Comparison of ENCODE assay signal across 16 cellular contexts in the genomic region with DNA sequence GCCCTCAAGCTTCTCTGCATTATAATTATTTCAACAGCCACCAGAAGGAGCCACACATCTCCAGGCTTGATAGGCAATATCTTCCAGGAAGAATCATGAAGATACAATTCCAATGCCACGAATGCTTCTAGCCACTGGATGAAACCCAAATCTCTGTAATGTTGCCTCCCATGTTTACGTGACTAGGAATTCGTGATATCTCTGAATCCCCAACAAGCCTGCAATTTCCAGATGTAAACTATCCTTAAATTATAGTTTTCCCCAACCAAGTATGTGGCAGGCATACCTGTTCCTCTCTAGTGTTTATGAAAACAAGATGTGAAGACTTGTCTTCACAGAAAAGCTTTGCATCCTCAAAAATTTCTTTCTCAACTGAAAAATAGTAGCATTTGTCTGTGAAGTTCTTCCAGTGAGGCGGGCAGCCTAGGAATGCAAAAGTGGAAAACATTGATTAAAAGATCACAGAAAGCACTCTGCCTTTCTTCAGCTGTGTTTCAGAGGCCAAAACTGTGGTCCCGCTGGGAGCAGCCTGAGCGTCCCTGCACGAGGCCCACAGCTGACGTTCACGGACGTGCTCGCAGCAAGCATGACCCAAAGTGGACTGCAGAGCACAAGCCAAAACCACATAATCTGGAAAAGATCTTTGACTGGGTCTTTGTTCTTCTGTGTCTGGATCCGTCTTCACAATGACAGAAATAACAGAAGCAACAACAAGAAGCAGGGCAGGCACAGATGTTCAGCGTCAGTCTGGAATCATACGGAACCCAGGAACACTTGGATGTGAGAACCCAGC.
DNase-seq lines count a peak whose midpoint lies in the region; ATAC-seq and TF ChIP-seq lines count a peak whose summit lies in the region.
"Had no signal": no experiment of that assay in that cellular context is flagged by ENCODE, and none has a peak within 500 bp of the region (broad histone marks: within the 10 kb centered on the region; RNA-seq: fewer than 3 reads in every experiment).

No MANE protein-coding gene starts in this region.

- H3K14ac ChIP-seq in H9 (ENCODE audit: insufficient read depth, low read length) = no peak overlapping the region

- H3K56ac ChIP-seq in H9 (ENCODE audit: insufficient read length, low read depth, low read length) = no peak overlapping the region

- peak; percentile 11 for TF ChIP-seq CTCF in hepatocyte (IDR thresholded peaks at IDR 0.05; ENCODE audit: poor library complexity)
- no peak for TF ChIP-seq CTCF in H9 (conservative IDR thresholded peaks at IDR 0.05)

- WGBS in hepatocyte (ENCODE audit: low lambda C conversion rate, missing lambda C conversion rate) = 56% methylated on average over 14 of the region's 14 CpGs
- WGBS in H9 (ENCODE audit: extremely low coverage, insufficient read length, low lambda C conversion rate) = no CpG with 5 or more reads among the region's 14 CpGs

- no peak overlapping the region for H4K8ac ChIP-seq in H9 (replicated peaks; ENCODE audit: insufficient read length, low read depth, low read length)

- H3K4me1 ChIP-seq in hepatocyte (ENCODE audit: insufficient read depth) (peaks cover 19% of the 10 kb centered on the region), H9 (ENCODE audit: insufficient read depth, low read length) (no peaks in the 10 kb centered on the region)

- H3K4me3 ChIP-seq in hepatocyte = no peak overlapping the region

- no peak overlapping the region for H3T11ph ChIP-seq in H9 (ENCODE audit: low read length)

- H3K4me2 ChIP-seq in hepatocyte (no peak overlapping the region), H9 (ENCODE audit: insufficient read depth, insufficient read length, low read length) (no peak overlapping the region)

- peak overlapping the region; percentile 48 for H3K27ac ChIP-seq in hepatocyte
- no peak overlapping the region for H3K27ac ChIP-seq in H9 (ENCODE audit: insufficient read length, low read depth, low read length)

- in situ Hi-C loops in G401 (cut with HindIII; ENCODE audit: low sequenced_read_pairs) = no loop called here

- H3K36me3 Mint-ChIP-seq in dendritic cell treated with granulocyte-macrophage colony-stimulating factor and Interleukin-4, amounts not matched to agents 40 ng/mL and 50 ng/mL, for 4 days (ENCODE audit: low read depth) = no peaks in the 10 kb centered on the region
- H3K36me3 Mint-ChIP-seq in H9 (ENCODE audit: insufficient read depth in 1 of 3, low read depth in 3 of 3) = no peaks in the 10 kb centered on the region
- H3K36me3 Mint-ChIP-seq: activated naive CD8-positive, alpha-beta T cell; natural killer cell treated with Interleukin-12 subunit alpha and Interleukin-12 subunit beta and Interleukin-15 and Interleukin-18, amount 100 ng/mL, for 72 hours had no signal

- H3K79me2 ChIP-seq in hepatocyte = no peaks in the 10 kb centered on the region
- H3K79me2 ChIP-seq in H9 (ENCODE audit: insufficient read depth, low read length) = no peaks in the 10 kb centered on the region

- peaks cover 65% of the 10 kb centered on the region for H3K4me1 Mint-ChIP-seq in dendritic cell treated with granulocyte-macrophage colony-stimulating factor and Interleukin-4, amounts not matched to agents 40 ng/mL and 50 ng/mL, for 4 days (ENCODE audit: low read depth)
- H3K4me1 Mint-ChIP-seq in H9 = peaks cover 0 to 6% of the 10 kb centered on the region in 2 experiments; a peak in 1 of 4 replicates

- H3K79me1 ChIP-seq in H9 (ENCODE audit: insufficient read depth, low read depth, low read length, poor library complexity, severe bottlenecking) = no peaks in the 10 kb centered on the region

- H3K27ac Mint-ChIP-seq in dendritic cell treated with granulocyte-macrophage colony-stimulating factor and Interleukin-4, amounts not matched to agents 40 ng/mL and 50 ng/mL, for 4 days = peak overlapping the region; percentile 78
- H3K27ac Mint-ChIP-seq in H9 = peak overlapping the region in 1 of 3 experiments; percentile 88; a peak in 2 of 7 replicates
- H3K27ac Mint-ChIP-seq: activated naive CD8-positive, alpha-beta T cell; natural killer cell treated with Interleukin-12 subunit alpha and Interleukin-12 subunit beta and Interleukin-15 and Interleukin-18, amount 100 ng/mL, for 72 hours had no signal

- H3K9me3 ChIP-seq in hepatocyte (ENCODE audit: low read depth) = no peaks in the 10 kb centered on the region
- no peaks in the 10 kb centered on the region for H3K9me3 ChIP-seq in H9 (ENCODE audit: control insufficient read depth, low read depth, low read length)

- no peak overlapping the region for H2BK15ac ChIP-seq in H9 (ENCODE audit: low read depth, low read length)

- H4K91ac ChIP-seq in H9 (ENCODE audit: insufficient read length, low read depth, low read length) = no peak overlapping the region

- H4K20me1 ChIP-seq in hepatocyte (ENCODE audit: insufficient read depth, poor library complexity, severe bottlenecking) (no peaks in the 10 kb centered on the region), H9 (ENCODE audit: control insufficient read depth, insufficient read depth, insufficient read length) (no peaks in the 10 kb centered on the region)

- no peak overlapping the region for H2AK5ac ChIP-seq in H9 (ENCODE audit: insufficient read length, low read length)

- DNase-seq in Ammon's horn (ENCODE audit: low spot score) (peak; percentile 42), hepatocyte (ENCODE audit: low spot score) (no peak), sciatic nerve (ENCODE audit: low spot score) (peak; percentile 86), HT-29 (ENCODE audit: low spot score) (no peak), G401 (ENCODE audit: low spot score) (no peak), H9 (no peak), OCI-M2 (lab: John Stamatoyannopoulos, UW; ENCODE audit: unreplicated experiment) (no peak)
- DNase-seq: ACHN; activated CD4-positive, CD25-positive, alpha-beta regulatory T cell treated with anti-CD3 and anti-CD28 coated beads, Interleukin-2, amount 50 U/mL, for 72 hours; activated T-cell treated with anti-CD3 and anti-CD28 coated beads for 4 hours; NCI-H1048; NCI-H345; small intestine had no signal

- intact Hi-C loops in dendritic cell treated with granulocyte-macrophage colony-stimulating factor and Interleukin-4, amounts not matched to agents 40 ng/mL and 50 ng/mL, for 4 days (cut with micrococcal nuclease) = loop anchor here (10.0 kb wide), 1 partner anchor 62 kb away; no protein-coding TSS in a partner anchor
- intact Hi-C loops in sciatic nerve (cut with DNase I) = no loop called here

- H3K23me2 ChIP-seq in H9 (ENCODE audit: insufficient read length, low read depth, low read length, poor library complexity, severe bottlenecking) = no peaks in the 10 kb centered on the region

- H2AFZ ChIP-seq in hepatocyte (no peak overlapping the region), H9 (ENCODE audit: low read length) (no peak overlapping the region)

- no peak overlapping the region for H3K23ac ChIP-seq in H9 (ENCODE audit: insufficient read length, low read depth, low read length)

- peak; percentile 95 for ATAC-seq in sciatic nerve
- ATAC-seq: natural killer cell treated with Interleukin-12 subunit alpha and Interleukin-12 subunit beta and Interleukin-15 and Interleukin-18, amount 100 ng/mL, for 72 hours had no signal

- H3K9me3 Mint-ChIP-seq in dendritic cell treated with granulocyte-macrophage colony-stimulating factor and Interleukin-4, amounts not matched to agents 40 ng/mL and 50 ng/mL, for 4 days = no peaks in the 10 kb centered on the region
- no peaks in the 10 kb centered on the region for H3K9me3 Mint-ChIP-seq in H9
- H3K9me3 Mint-ChIP-seq: natural killer cell treated with Interleukin-12 subunit alpha and Interleukin-12 subunit beta and Interleukin-15 and Interleukin-18, amount 100 ng/mL, for 72 hours had no signal

- H3K9ac ChIP-seq in H9 (ENCODE audit: extremely low read depth, insufficient read length, low read length) = no peak overlapping the region

- no peak overlapping the region for H2BK120ac ChIP-seq in H9 (ENCODE audit: low read depth, low read length, poor library complexity, severe bottlenecking)

- no peak overlapping the region for H2BK20ac ChIP-seq in H9 (ENCODE audit: low read depth, low read length, poor library complexity, severe bottlenecking)

- H3K27me3 ChIP-seq in hepatocyte (no peaks in the 10 kb centered on the region), H9 (ENCODE audit: insufficient read depth, low read length) (no peaks in the 10 kb centered on the region)

- H3K4me3 Mint-ChIP-seq in dendritic cell treated with granulocyte-macrophage colony-stimulating factor and Interleukin-4, amounts not matched to agents 40 ng/mL and 50 ng/mL, for 4 days = no peak overlapping the region
- no peak overlapping the region for H3K4me3 Mint-ChIP-seq in H9
- H3K4me3 Mint-ChIP-seq: activated naive CD8-positive, alpha-beta T cell; natural killer cell treated with Interleukin-12 subunit alpha and Interleukin-12 subunit beta and Interleukin-15 and Interleukin-18, amount 100 ng/mL, for 72 hours had no signal

- H3K36me3 ChIP-seq in hepatocyte (replicated peaks; ENCODE audit: insufficient read depth, low read depth) = no peaks in the 10 kb centered on the region

- H2BK5ac ChIP-seq in H9 (ENCODE audit: insufficient read length, low read length) = no peak overlapping the region

- no peak overlapping the region for H3K18ac ChIP-seq in H9 (ENCODE audit: insufficient read length, low read depth, low read length)

- peaks cover 6% of the 10 kb centered on the region for H3K27me3 Mint-ChIP-seq in dendritic cell treated with granulocyte-macrophage colony-stimulating factor and Interleukin-4, amounts not matched to agents 40 ng/mL and 50 ng/mL, for 4 days
- peaks cover 5% of the 10 kb centered on the region; the same call in 1 of the 2 replicates for H3K27me3 Mint-ChIP-seq in H9 (ENCODE audit: low read depth)
- H3K27me3 Mint-ChIP-seq: activated naive CD8-positive, alpha-beta T cell had no signal

- H3K9me2 ChIP-seq in hepatocyte (replicated peaks; ENCODE audit: insufficient read depth) = no peaks in the 10 kb centered on the region

- no peak overlapping the region for H2BK12ac ChIP-seq in H9 (ENCODE audit: insufficient read length, low read depth, low read length)

- H4K5ac ChIP-seq in H9 (ENCODE audit: insufficient read length, low read depth, low read length) = no peak overlapping the region

- no peak overlapping the region for H3K4ac ChIP-seq in H9 (ENCODE audit: low read depth, low read length)

Comparison
In these comparisons a context has a peak if more than half of its experiments do, and no peak if none do; other contexts are left out.
1. DNase-seq: peak in Ammon's horn (single experiment) and sciatic nerve (single experiment); none in hepatocyte (single experiment), HT-29 (single experiment), G401 (single experiment), H9 (single experiment) and OCI-M2 (single experiment).